In genomic region chr2:217327981-217328760, GRCh38 we compare ENCODE assay signal across 16 cellular contexts.
"Had no signal": no experiment of that assay in that cellular context is flagged by ENCODE, and none has a peak within 500 bp of the region (broad histone marks: within the 10 kb centered on the region; RNA-seq: fewer than 3 reads in every experiment).

No MANE protein-coding gene starts in this region.

- H3K9me3 ChIP-seq: gastrocnemius medialis, prostate gland, testis had no signal

- H3K27ac ChIP-seq: ascending aorta, coronary artery, gastrocnemius medialis, prostate gland, testis had no signal

- H3K27me3 Mint-ChIP-seq: activated naive CD8-positive, alpha-beta T cell treated with anti-CD3 and anti-CD28 coated beads, Interleukin-2, amount 10 ng/mL, durations not matched to agents 7 days and 5 days had no signal

- H3K27ac Mint-ChIP-seq: activated CD4-positive, alpha-beta memory T cell treated with anti-CD3 and anti-CD28 coated beads for 36 hours; activated naive CD8-positive, alpha-beta T cell treated with anti-CD3 and anti-CD28 coated beads, Interleukin-2, amount 10 ng/mL, durations not matched to agents 7 days and 5 days; memory B cell had no signal

- H3K4me3 ChIP-seq: ascending aorta, coronary artery, gastrocnemius medialis, left ventricle myocardium inferior, prostate gland, testis had no signal

- H3K4me1 Mint-ChIP-seq: activated naive CD8-positive, alpha-beta T cell treated with anti-CD3 and anti-CD28 coated beads, Interleukin-2, amount 10 ng/mL, durations not matched to agents 7 days and 5 days; memory B cell had no signal

- H3K36me3 ChIP-seq: gastrocnemius medialis, left ventricle myocardium inferior, prostate gland had no signal

- H3K4me1 ChIP-seq: prostate gland had no signal

- DNase-seq: activated CD4-positive, alpha-beta memory T cell treated with anti-CD3 and anti-CD28 coated beads for 36 hours; activated gamma-delta T cell; activated naive CD8-positive, alpha-beta T cell treated with anti-CD3 and anti-CD28 coated beads, Interleukin-2, amount 10 ng/mL, durations not matched to agents 7 days and 5 days; activated T-cell treated with anti-CD3 and anti-CD28 coated beads, Interleukin-2, amount 50 U/mL, for 4 hours; effector CD8-positive, alpha-beta T cell; gastrocnemius medialis; kidney; left ventricle myocardium inferior; stimulated activated CD4-positive, alpha-beta T cell treated with anti-CD3 and anti-CD28 coated beads, Interleukin-2, amount 100 ng/mL, for 48 hours; stimulated activated naive CD8-positive, alpha-beta T cell treated with anti-CD3 and anti-CD28 coated beads, Interleukin-15, Interleukin-2, amounts not matched to agents 100 U/mL and 50 U/mL, for 24 hours; SW 1271; testis had no signal

- H3K27me3 ChIP-seq: ascending aorta, gastrocnemius medialis, testis had no signal

- H3K4me3 Mint-ChIP-seq: activated CD4-positive, alpha-beta memory T cell treated with anti-CD3 and anti-CD28 coated beads for 36 hours; activated naive CD8-positive, alpha-beta T cell treated with anti-CD3 and anti-CD28 coated beads, Interleukin-2, amount 10 ng/mL, durations not matched to agents 7 days and 5 days; activated T-cell treated with anti-CD3 and anti-CD28 coated beads, Interleukin-2, amount 50 U/mL, for 4 hours; memory B cell had no signal

- ATAC-seq: activated T-cell treated with anti-CD3 and anti-CD28 coated beads, Interleukin-2, amount 50 U/mL, for 4 hours; gastrocnemius medialis; stimulated activated naive CD8-positive, alpha-beta T cell treated with anti-CD3 and anti-CD28 coated beads, Interleukin-15, Interleukin-2, amounts not matched to agents 100 U/mL and 50 U/mL, for 24 hours had no signal
